8 cellular contexts compared by ENCODE assay signal in genomic region chr15:64825081-64825430, GRCh38. TPM values are rescaled to one million over a fixed set of nuclear protein-coding genes. Genes with fewer than 3 reads are reported as not detected.
DNase-seq lines count a peak whose midpoint lies in the region; ATAC-seq and TF ChIP-seq lines count a peak whose summit lies in the region.

No MANE protein-coding gene starts in this region.

- H3K36me3 ChIP-seq in MG63: peaks cover 16% of the 10 kb centered on the region

- H3K27ac Mint-ChIP-seq in naive thymus-derived CD8-positive, alpha-beta T cell: no peak overlapping the region

- H3K36me3 Mint-ChIP-seq in naive thymus-derived CD8-positive, alpha-beta T cell: peaks cover 0 to 1% (median 0%) of the 10 kb centered on the region in 3 donors

- DNase-seq in DMS53 (lab: John Stamatoyannopoulos, UW): peak; percentile 62
- no peak for DNase-seq in DMS53 treated with DMSO at 0.1 percent for 48 hours (lab: John Stamatoyannopoulos, UW; ENCODE audit: unreplicated experiment)
- no peak for DNase-seq in MG63
- peak; percentile 30 for DNase-seq in dermis blood vessel endothelial cell
- no peak for DNase-seq in naive thymus-derived CD8-positive, alpha-beta T cell
- no peak for DNase-seq in GM13977 (ENCODE audit: low spot score)
- DNase-seq in NCI-H187 treated with DMSO at 0.1 percent for 48 hours (lab: John Stamatoyannopoulos, UW): no peak

- no peaks in the 10 kb centered on the region for H3K9me3 Mint-ChIP-seq in naive thymus-derived CD8-positive, alpha-beta T cell

- ATAC-seq in naive thymus-derived CD8-positive, alpha-beta T cell: peak; percentile 24 to 28
- no peak for ATAC-seq in GM18517 (IDR thresholded peaks at IDR 0.05; ENCODE audit: unreplicated experiment)

- no peak for TF ChIP-seq CTCF in GM13977 (IDR thresholded peaks at IDR 0.05; ENCODE audit: extremely low read depth, insufficient read depth, missing control alignments)

- peak overlapping the region; percentile 82 to 94 (median 91) for H3K4me3 Mint-ChIP-seq in naive thymus-derived CD8-positive, alpha-beta T cell

- H3K9me3 ChIP-seq in MG63: no peaks in the 10 kb centered on the region

- peaks cover 18 to 34% (median 29%) of the 10 kb centered on the region in 4 donors for H3K4me1 Mint-ChIP-seq in naive thymus-derived CD8-positive, alpha-beta T cell

- in situ Hi-C loops in GM13977 (cut with MboI; ENCODE audit: low pct_unique_long_range_greater_than_20kb, low sequenced_read_pairs, unreplicated experiment): no loop called here

- no peaks in the 10 kb centered on the region for H3K27me3 ChIP-seq in MG63

- peak overlapping the region; percentile 65 for H3K4me3 ChIP-seq in MG63

- POLR2A ChIA-PET in naive thymus-derived CD8-positive, alpha-beta T cell (lab: Charles Lee): interaction anchor here (1.1 to 1.8 kb wide), 5 partner anchors 10 to 462 kb away, joined by 3 to 19 read pairs (median 6); partner anchors contain the start of gene PARP16

- H3K27me3 Mint-ChIP-seq in naive thymus-derived CD8-positive, alpha-beta T cell: peaks cover 3 to 36% (median 13%) of the 10 kb centered on the region in 5 donors

RNA-seq across cellular contexts. Expression of gene PIF1, which starts 0.4 kb away (rescaled TPM):
- 8.1 and 8.5 TPM in 2 replicates for total RNA-seq in MG63 (2014; rRNA removed; shearing (Covaris generic); ENCODE audit: low replicate concordance)
- 5.4 and 16.5 TPM in 2 replicates for total RNA-seq in dermis blood vessel endothelial cell
- total RNA-seq in naive thymus-derived CD8-positive, alpha-beta T cell: under 1 TPM in 1 of 2 experiments, not detected in 1; 0.52 TPM
- polyA plus RNA-seq in naive thymus-derived CD8-positive, alpha-beta T cell: under 1 TPM in 2 of 3 donors, not detected in 1; 0.15 to 0.68 TPM

RNA-seq across cellular contexts. Expression of gene PLEKHO2, which starts 16.7 kb away (rescaled TPM):
- 10.9 and 25.0 TPM in 2 replicates for total RNA-seq in MG63 (2014; rRNA removed; shearing (Covaris generic); ENCODE audit: low replicate concordance)
- 61.3 and 65.9 TPM in 2 replicates for total RNA-seq in dermis blood vessel endothelial cell
- 1 to 10 TPM; 8.6 TPM for total RNA-seq in naive thymus-derived CD8-positive, alpha-beta T cell
- polyA plus RNA-seq in naive thymus-derived CD8-positive, alpha-beta T cell: 10 to 100 TPM in 2 of 3 donors, 1 to 10 TPM in 1; 8.9 to 19.3 (median 12.0) TPM

RNA-seq across cellular contexts. Expression of gene RBPMS2, which starts 49.7 kb away (rescaled TPM):
- total RNA-seq in MG63 (2014; rRNA removed; shearing (Covaris generic); ENCODE audit: low replicate concordance): not detected in 2 replicates
- 0.14 TPM in 1 of 2 replicates, not detected in the other for total RNA-seq in dermis blood vessel endothelial cell
- not detected for total RNA-seq in naive thymus-derived CD8-positive, alpha-beta T cell
- not detected for polyA plus RNA-seq in naive thymus-derived CD8-positive, alpha-beta T cell

Comparison
In these comparisons a context has a peak if more than half of its experiments do, and no peak if none do; other contexts are left out.
1. DNase-seq: peak in DMS53 (single experiment) and dermis blood vessel endothelial cell (single experiment); none in DMS53 treated with DMSO at 0.1 percent for 48 hours (single experiment), MG63 (single experiment), naive thymus-derived CD8-positive, alpha-beta T cell (0 of 10), GM13977 (single experiment) and NCI-H187 treated with DMSO at 0.1 percent for 48 hours (single experiment).